Comparison of ENCODE assay signal across 25 cellular contexts in the genomic region with DNA sequence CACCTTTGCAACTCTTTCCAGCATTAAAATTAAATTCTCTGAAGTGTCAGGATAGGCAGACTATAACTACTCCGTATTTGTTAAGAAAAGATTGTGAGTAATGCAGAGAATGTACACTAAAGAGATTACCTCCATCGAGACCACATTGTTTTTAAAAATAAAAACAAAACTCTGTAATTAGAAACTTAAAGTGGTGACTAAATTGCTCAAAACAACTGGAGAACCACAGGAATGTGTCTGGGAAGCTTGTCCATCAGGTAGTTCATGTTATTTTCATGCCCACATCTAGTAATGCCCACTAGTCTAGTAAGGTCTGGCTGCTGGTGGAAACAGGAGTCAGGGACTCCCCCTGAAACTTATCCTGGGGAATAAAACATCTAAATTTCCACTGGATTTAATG.
DNase-seq lines count a peak whose midpoint lies in the region; ATAC-seq and TF ChIP-seq lines count a peak whose summit lies in the region.
"Had no signal": no experiment of that assay in that cellular context is flagged by ENCODE, and none has a peak within 500 bp of the region (broad histone marks: within the 10 kb centered on the region; RNA-seq: fewer than 3 reads in every experiment).

No MANE protein-coding gene starts in this region.

- H3K36me3 ChIP-seq in esophagus squamous epithelium = no peaks in the 10 kb centered on the region
- H3K36me3 ChIP-seq: suprapubic skin had no signal

- H3K9me3 ChIP-seq in esophagus squamous epithelium = no peaks in the 10 kb centered on the region
- H3K9me3 ChIP-seq: suprapubic skin had no signal

- no peaks in the 10 kb centered on the region for H3K4me1 ChIP-seq in esophagus squamous epithelium
- H3K4me1 ChIP-seq: suprapubic skin had no signal

- no peak overlapping the region for H3K27ac ChIP-seq in esophagus squamous epithelium
- H3K27ac ChIP-seq: SK-N-MC, suprapubic skin had no signal

- DNase-seq in EH (ENCODE audit: low read depth) (peak; percentile 33), M059J (ENCODE audit: low read depth) (peak; percentile 93), epithelial cell of esophagus (ENCODE audit: low read depth) (peak; percentile 68), myocyte (ENCODE audit: low read depth) (peak; percentile 20), Ammon's horn (ENCODE audit: low spot score) (no peak), esophagus squamous epithelium (lab: John Stamatoyannopoulos, UW) (no peak), DMS 273 (lab: John Stamatoyannopoulos, UW; ENCODE audit: unreplicated experiment) (no peak)
- DNase-seq: ACHN; activated CD4-positive, alpha-beta memory T cell treated with anti-CD3 and anti-CD28 coated beads, Interleukin-2, amount 10 ng/mL, durations not matched to agents 7 days and 5 days; activated CD4-positive, alpha-beta T cell treated with anti-CD3 and anti-CD28 coated beads for 1 hour; activated naive CD8-positive, alpha-beta T cell treated with anti-CD3 and anti-CD28 coated beads, Interleukin-2, amount 10 ng/mL, durations not matched to agents 7 days and 5 days; DMS79 treated with DMSO at 0.1 percent for 48 hours; Karpas-422; left colon; NCI-H1092; NCI-H1694 treated with DMSO at 0.1 percent for 48 hours; NCI-H524 treated with DMSO at 0.1 percent for 48 hours; stimulated activated CD4-positive, alpha-beta T cell treated with anti-CD3 and anti-CD28 coated beads, Interleukin-4, amount 100 ng/mL, for 4 hours had no signal

- TF ChIP-seq CTCF in epithelial cell of esophagus (IDR thresholded peaks at IDR 0.05; ENCODE audit: insufficient read depth, low read depth, low read length, missing control alignments) (no peak), esophagus squamous epithelium (IDR thresholded peaks at IDR 0.05) (no peak)

- intact Hi-C loops in esophagus squamous epithelium (cut with DNase I) = no loop called here

- H3K4me3 ChIP-seq in epithelial cell of esophagus (ENCODE audit: low read length) (no peak overlapping the region), esophagus squamous epithelium (no peak overlapping the region)
- H3K4me3 ChIP-seq: GM12878, SK-N-MC, suprapubic skin had no signal

- no peak for ATAC-seq in HG02970 (IDR thresholded peaks at IDR 0.05; ENCODE audit: low FRiP score, unreplicated experiment)
- ATAC-seq: GM12878; HCT116; left colon; sciatic nerve; stimulated activated memory B cell treated with anti-CD40 and anti-IgM and Interleukin-4, amounts not matched to agents 10 μg/mL and 1 μg/mL and 100 μg/mL, for 72 hours had no signal

- H3K27me3 ChIP-seq in esophagus squamous epithelium = no peaks in the 10 kb centered on the region
- H3K27me3 ChIP-seq: suprapubic skin had no signal

- TF ChIP-seq POLR2A in esophagus squamous epithelium (IDR thresholded peaks at IDR 0.05) = no peak

- 80 to 82% methylated on average over 2 of the region's 2 CpGs for WGBS in esophagus squamous epithelium, 2 donors

Comparison
In these comparisons a context has a peak if more than half of its experiments do, and no peak if none do; other contexts are left out.
1. DNase-seq: peak in EH (single experiment), M059J (single experiment), epithelial cell of esophagus (single experiment) and myocyte (single experiment); none in Ammon's horn (single experiment), esophagus squamous epithelium (single experiment) and DMS 273 (single experiment).